ENCODE assay signal across 18 cellular contexts in the genomic region with DNA sequence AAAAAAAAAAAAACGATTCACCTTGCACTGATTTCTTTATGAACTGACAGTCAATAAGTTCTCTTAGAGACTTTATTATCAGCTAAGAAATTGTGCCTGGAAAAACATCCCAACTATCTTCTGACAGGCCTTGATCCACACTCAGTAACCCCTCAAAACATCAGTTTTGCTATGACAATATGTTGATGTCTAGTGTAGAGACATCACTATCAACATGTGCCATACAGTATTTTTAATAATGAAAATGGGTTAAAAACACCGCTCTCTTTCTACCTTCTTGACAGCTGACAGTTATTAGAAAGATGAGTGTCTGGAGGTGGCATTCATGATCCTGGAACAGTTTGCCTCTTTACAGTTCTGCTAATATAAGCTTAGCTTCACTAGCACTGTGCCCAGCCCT.
DNase-seq lines count a peak whose midpoint lies in the region; ATAC-seq and TF ChIP-seq lines count a peak whose summit lies in the region.
"Had no signal": no experiment of that assay in that cellular context is flagged by ENCODE, and none has a peak within 500 bp of the region (broad histone marks: within the 10 kb centered on the region; RNA-seq: fewer than 3 reads in every experiment).

No MANE protein-coding gene starts in this region.

- H3K4me3 Mint-ChIP-seq in glutamatergic neuron (ENCODE audit: unreplicated experiment): no peak overlapping the region
- no peak overlapping the region for H3K4me3 Mint-ChIP-seq in stimulated activated naive CD8-positive, alpha-beta T cell treated with anti-CD3 and anti-CD28 coated beads, Interleukin-15, amount 100 ng/mL, for 72 hours
- H3K4me3 Mint-ChIP-seq: B cell; CD4-positive, alpha-beta T cell; CD8-positive, alpha-beta T cell had no signal

- H3K36me3 Mint-ChIP-seq in glutamatergic neuron (ENCODE audit: unreplicated experiment): no peaks in the 10 kb centered on the region
- H3K36me3 Mint-ChIP-seq: CD8-positive, alpha-beta T cell had no signal

- intact Hi-C loops in mucosa of descending colon (cut with DNase I, micrococcal nuclease): no loop called here

- peak; percentile 4 for ATAC-seq in HG02798 (IDR thresholded peaks at IDR 0.05; ENCODE audit: poor library complexity, unreplicated experiment)
- ATAC-seq in mucosa of descending colon: no peak
- no peak for ATAC-seq in stimulated activated naive CD8-positive, alpha-beta T cell treated with anti-CD3 and anti-CD28 coated beads, Interleukin-15, amount 100 ng/mL, for 72 hours
- ATAC-seq: A549; CD8-positive, alpha-beta T cell; GM12878 had no signal

- H3K27me3 ChIP-seq in MM.1S (replicated peaks; ENCODE audit: insufficient read depth, low read length): no peaks in the 10 kb centered on the region
- H3K27me3 ChIP-seq: BLaER1 treated with 17β-estradiol and CSF1 and Interleukin-3, amounts not matched to agents 10 nM and 100 nM had no signal

- peak overlapping the region; percentile 65 for H3K27ac Mint-ChIP-seq in glutamatergic neuron (ENCODE audit: unreplicated experiment)
- H3K27ac Mint-ChIP-seq in stimulated activated naive CD8-positive, alpha-beta T cell treated with anti-CD3 and anti-CD28 coated beads, Interleukin-15, amount 100 ng/mL, for 72 hours: no peak overlapping the region
- H3K27ac Mint-ChIP-seq: B cell; CD4-positive, alpha-beta T cell; CD8-positive, alpha-beta T cell had no signal

- DNase-seq in MM.1S (no peak), glutamatergic neuron (no peak), mucosa of descending colon (no peak)
- no peak for DNase-seq in stimulated activated naive CD8-positive, alpha-beta T cell treated with anti-CD3 and anti-CD28 coated beads, Interleukin-15, amount 100 ng/mL, for 72 hours
- no peak for DNase-seq in stimulated activated CD4-positive, alpha-beta T cell treated with anti-CD3 and anti-CD28 coated beads, Interleukin-4, amount 100 ng/mL, for 24 hours
- DNase-seq: AML-193; Caco-2; Calu3; CD4-positive, alpha-beta T cell; CD8-positive, alpha-beta T cell; DMS79 treated with DMSO at 0.1 percent for 48 hours had no signal

- H3F3A ChIP-seq in MM.1S (ENCODE audit: insufficient read depth, low read length): peaks cover 3% of the 10 kb centered on the region; the same call in 1 of the 2 replicates

- H3K9ac ChIP-seq in MM.1S (ENCODE audit: low read length): no peak overlapping the region
- H3K9ac ChIP-seq: BLaER1 treated with 17β-estradiol and CSF1 and Interleukin-3, amounts not matched to agents 10 nM and 100 nM had no signal

- H3K4me1 ChIP-seq in MM.1S (ENCODE audit: low read length): peaks cover 10% of the 10 kb centered on the region
- H3K4me1 ChIP-seq in mucosa of descending colon (ENCODE audit: low read depth): no peaks in the 10 kb centered on the region
- H3K4me1 ChIP-seq: A549; BLaER1 treated with 17β-estradiol and CSF1 and Interleukin-3, amounts not matched to agents 10 nM and 100 nM; Caco-2 had no signal

- H3K4me3 ChIP-seq in MM.1S (ENCODE audit: low read length) (no peak overlapping the region), mucosa of descending colon (no peak overlapping the region)
- H3K4me3 ChIP-seq: A549; BLaER1 treated with 17β-estradiol and CSF1 and Interleukin-3, amounts not matched to agents 10 nM and 100 nM; GM12878 had no signal

- no peaks in the 10 kb centered on the region for H3K9me3 Mint-ChIP-seq in glutamatergic neuron (ENCODE audit: unreplicated experiment)
- no peaks in the 10 kb centered on the region for H3K9me3 Mint-ChIP-seq in stimulated activated naive CD8-positive, alpha-beta T cell treated with anti-CD3 and anti-CD28 coated beads, Interleukin-15, amount 100 ng/mL, for 72 hours

- no peak overlapping the region for H2AFZ ChIP-seq in MM.1S (ENCODE audit: low read length)

- peaks cover 26% of the 10 kb centered on the region for H3K4me1 Mint-ChIP-seq in glutamatergic neuron (ENCODE audit: low read depth, unreplicated experiment)
- H3K4me1 Mint-ChIP-seq in stimulated activated naive CD8-positive, alpha-beta T cell treated with anti-CD3 and anti-CD28 coated beads, Interleukin-15, amount 100 ng/mL, for 72 hours: no peaks in the 10 kb centered on the region
- H3K4me1 Mint-ChIP-seq: B cell had no signal

- H3K4me2 ChIP-seq in MM.1S (ENCODE audit: low read depth, low read length): peak overlapping the region; percentile 3; the same call in 1 of the 2 replicates
- H3K4me2 ChIP-seq: A549; BLaER1 treated with 17β-estradiol and CSF1 and Interleukin-3, amounts not matched to agents 10 nM and 100 nM had no signal

- H4K20me1 ChIP-seq in MM.1S (ENCODE audit: insufficient read depth, low read length): no peaks in the 10 kb centered on the region
- H4K20me1 ChIP-seq: BLaER1 treated with 17β-estradiol and CSF1 and Interleukin-3, amounts not matched to agents 10 nM and 100 nM had no signal

- H3K27ac ChIP-seq in MM.1S (ENCODE audit: low read length): peak overlapping the region; percentile 18; the same call in 1 of the 2 replicates
- H3K27ac ChIP-seq: 22Rv1; A549; BLaER1 treated with 17β-estradiol and CSF1 and Interleukin-3, amounts not matched to agents 10 nM and 100 nM; C4-2B had no signal

- no peaks in the 10 kb centered on the region for H3K9me2 ChIP-seq in MM.1S (replicated peaks; ENCODE audit: insufficient read depth, low read length)

- H3K9me3 ChIP-seq in MM.1S (replicated peaks; ENCODE audit: insufficient read depth, low read length): no peaks in the 10 kb centered on the region
- H3K9me3 ChIP-seq in mucosa of descending colon: no peaks in the 10 kb centered on the region
- H3K9me3 ChIP-seq: A549; BLaER1 treated with 17β-estradiol and CSF1 and Interleukin-3, amounts not matched to agents 10 nM and 100 nM; Caco-2 had no signal

- H3K79me2 ChIP-seq in MM.1S (ENCODE audit: low read length): no peaks in the 10 kb centered on the region

- H3K36me3 ChIP-seq in MM.1S (replicated peaks; ENCODE audit: insufficient read depth, low read length) (no peaks in the 10 kb centered on the region), mucosa of descending colon (ENCODE audit: low read depth) (no peaks in the 10 kb centered on the region)
- H3K36me3 ChIP-seq: BLaER1 treated with 17β-estradiol and CSF1 and Interleukin-3, amounts not matched to agents 10 nM and 100 nM had no signal

- no peaks in the 10 kb centered on the region for H3K27me3 Mint-ChIP-seq in glutamatergic neuron (ENCODE audit: unreplicated experiment)
- H3K27me3 Mint-ChIP-seq in stimulated activated naive CD8-positive, alpha-beta T cell treated with anti-CD3 and anti-CD28 coated beads, Interleukin-15, amount 100 ng/mL, for 72 hours: no peaks in the 10 kb centered on the region
- H3K27me3 Mint-ChIP-seq: B cell; CD4-positive, alpha-beta T cell had no signal

- TF ChIP-seq CTCF in MM.1S (IDR thresholded peaks at IDR 0.05; ENCODE audit: low read length): no peak
- no peak for TF ChIP-seq CTCF in glutamatergic neuron (IDR thresholded peaks at IDR 0.05; ENCODE audit: partially characterized antibody, unreplicated experiment)
- no peak for TF ChIP-seq CTCF in mucosa of descending colon (IDR thresholded peaks at IDR 0.05)
